Comparison of ENCODE assay signal across 9 cellular contexts in the genomic region with DNA sequence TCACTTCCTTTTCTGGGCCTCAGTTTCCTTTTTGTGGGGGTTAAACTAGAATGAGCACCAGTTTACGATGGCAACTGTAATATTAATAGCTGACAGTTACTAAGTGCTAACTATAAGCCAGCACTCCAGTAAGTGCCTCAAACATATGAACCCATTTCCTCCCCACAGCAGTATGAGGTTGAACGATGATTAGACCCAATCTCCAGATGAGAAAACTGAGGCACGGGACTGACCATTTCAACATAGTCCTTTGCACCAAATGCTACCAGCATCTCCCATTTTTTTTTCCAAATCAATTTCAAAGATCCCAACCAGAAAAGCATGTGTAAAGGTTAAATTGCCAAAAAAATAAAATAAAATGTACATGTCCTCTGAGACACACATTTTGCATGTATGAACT. TPM values are rescaled to one million over a fixed set of nuclear protein-coding genes. Genes with fewer than 3 reads are reported as not detected.
"Had no signal": no experiment of that assay in that cellular context is flagged by ENCODE, and none has a peak within 500 bp of the region (broad histone marks: within the 10 kb centered on the region; RNA-seq: fewer than 3 reads in every experiment).

No MANE protein-coding gene starts in this region.

- H3K4me2 ChIP-seq: KMS-11 had no signal

- FAIRE-seq: HTR-8/SVneo had no signal

- DNase-seq: IMR-90, KBM-7, KG1 had no signal

- H3K9ac ChIP-seq: KMS-11 had no signal

- H3K4me1 Mint-ChIP-seq: IgD-negative memory B cell had no signal

- H3K27ac Mint-ChIP-seq: IgD-negative memory B cell had no signal

- H3K4me3 Mint-ChIP-seq: IgD-negative memory B cell had no signal

- H3K27ac ChIP-seq: HL-60, KMS-11 had no signal

RNA-seq across cellular contexts. Expression of gene SLC13A3, which starts 7.1 kb away (rescaled TPM):
- total RNA-seq: HT-29, HT1080 had no signal
- polyA plus RNA-seq: IgD-negative memory B cell had no signal
